18 cellular contexts compared by ENCODE assay signal in genomic region chr16:11014159-11014558, GRCh38.
"Had no signal": no experiment of that assay in that cellular context is flagged by ENCODE, and none has a peak within 500 bp of the region (broad histone marks: within the 10 kb centered on the region; RNA-seq: fewer than 3 reads in every experiment).

No MANE protein-coding gene starts in this region.

- H3K36me3 ChIP-seq: adrenal gland, cardiac muscle cell, gastroesophageal sphincter had no signal

- H3K4me3 Mint-ChIP-seq: activated B cell treated with CpG ODN at 0.5 μM for 24 hours; activated CD8-positive, alpha-beta T cell treated with anti-CD3 and anti-CD28 coated beads for 36 hours; type B pancreatic cell had no signal

- H3K27ac Mint-ChIP-seq: activated B cell treated with CpG ODN at 0.5 μM for 24 hours; activated CD8-positive, alpha-beta T cell treated with anti-CD3 and anti-CD28 coated beads for 36 hours; progenitor cell of endocrine pancreas; type B pancreatic cell had no signal

- H3K9me3 Mint-ChIP-seq: activated B cell treated with CpG ODN at 0.5 μM for 24 hours; activated CD8-positive, alpha-beta T cell treated with anti-CD3 and anti-CD28 coated beads for 36 hours had no signal

- H3K4me1 Mint-ChIP-seq: activated B cell treated with CpG ODN at 0.5 μM for 24 hours had no signal

- DNase-seq: activated B cell treated with CpG ODN at 0.5 μM for 24 hours; activated CD4-positive, alpha-beta T cell treated with anti-CD3 and anti-CD28 coated beads for 4 hours; activated CD8-positive, alpha-beta T cell treated with anti-CD3 and anti-CD28 coated beads for 36 hours; activated effector memory CD4-positive, alpha-beta T cell treated with Interleukin-2 at 50 U/mL for 16 hours; activated naive CD4-positive, alpha-beta T cell treated with anti-CD3 and anti-CD28 coated beads, Interleukin-2, amount 50 U/mL, for 16 hours; activated T-cell treated with anti-CD3 and anti-CD28 coated beads, Interleukin-2, amount 50 U/mL, for 1 hour; adrenal gland; heart left ventricle; kidney glomerular epithelial cell; left ventricle myocardium inferior; stomach; T-helper 1 cell; T-helper 9 cell had no signal

- H3K27ac ChIP-seq: adrenal gland, cardiac muscle cell, epithelial cell of prostate, gastroesophageal sphincter, heart left ventricle, left ventricle myocardium inferior, stomach had no signal

- H3K27me3 Mint-ChIP-seq: activated B cell treated with CpG ODN at 0.5 μM for 24 hours; activated CD8-positive, alpha-beta T cell treated with anti-CD3 and anti-CD28 coated beads for 36 hours; progenitor cell of endocrine pancreas; type B pancreatic cell had no signal

- H3K27me3 ChIP-seq: adrenal gland, cardiac muscle cell, gastroesophageal sphincter, heart left ventricle, stomach had no signal

- H3K4me3 ChIP-seq: adrenal gland, cardiac muscle cell, gastroesophageal sphincter, heart left ventricle, left ventricle myocardium inferior, stomach had no signal

- H3K9me3 ChIP-seq: adrenal gland, gastroesophageal sphincter, heart left ventricle, stomach had no signal
